ENCODE assay signal across 1 cellular context in the genomic region with DNA sequence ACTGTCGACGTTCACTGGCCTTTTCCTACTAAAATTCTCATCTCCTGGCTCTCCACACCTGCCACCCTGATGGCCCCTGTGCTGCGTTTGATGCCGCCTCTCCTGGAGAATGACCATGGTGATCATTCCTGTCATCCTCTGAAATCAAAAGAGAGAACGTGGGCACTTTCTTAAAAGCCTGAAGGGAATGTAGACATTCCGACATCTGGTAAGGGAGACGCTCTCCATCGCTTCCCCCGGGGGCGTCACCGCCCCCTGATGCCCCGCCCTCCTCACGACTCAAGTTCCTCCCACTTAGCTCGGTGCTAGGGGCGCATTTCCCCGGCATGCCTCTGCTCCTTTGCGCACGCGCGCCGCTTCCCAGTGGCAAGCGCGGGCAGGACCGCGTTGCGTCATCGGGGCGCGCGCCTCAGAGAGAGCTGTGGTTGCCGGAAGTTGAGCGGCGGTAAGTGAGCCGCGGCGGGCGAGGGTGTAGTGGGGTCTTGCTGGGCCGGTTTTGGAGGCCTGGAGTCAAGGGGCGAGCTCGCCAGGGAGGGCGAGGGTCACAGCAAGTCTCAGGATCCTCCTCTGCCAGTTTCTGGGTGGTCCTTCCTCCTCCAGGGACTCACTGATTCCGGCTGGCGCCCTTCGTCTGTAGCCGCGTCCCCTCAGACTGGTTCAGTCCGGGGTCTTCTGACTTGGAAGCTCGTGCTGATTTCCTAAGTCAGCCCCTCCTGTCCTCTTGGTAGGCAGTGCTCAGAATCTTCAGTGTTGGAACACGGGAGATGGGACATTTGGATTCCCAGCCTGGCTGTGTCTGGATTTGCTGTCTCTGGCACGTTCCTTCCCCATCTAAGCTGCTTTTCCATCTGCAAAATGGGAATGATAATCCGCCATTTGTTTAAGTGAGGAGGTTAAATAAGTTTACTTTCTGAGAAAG.
TF ChIP-seq lines count a peak whose summit lies in the region.

A gene with protein sequence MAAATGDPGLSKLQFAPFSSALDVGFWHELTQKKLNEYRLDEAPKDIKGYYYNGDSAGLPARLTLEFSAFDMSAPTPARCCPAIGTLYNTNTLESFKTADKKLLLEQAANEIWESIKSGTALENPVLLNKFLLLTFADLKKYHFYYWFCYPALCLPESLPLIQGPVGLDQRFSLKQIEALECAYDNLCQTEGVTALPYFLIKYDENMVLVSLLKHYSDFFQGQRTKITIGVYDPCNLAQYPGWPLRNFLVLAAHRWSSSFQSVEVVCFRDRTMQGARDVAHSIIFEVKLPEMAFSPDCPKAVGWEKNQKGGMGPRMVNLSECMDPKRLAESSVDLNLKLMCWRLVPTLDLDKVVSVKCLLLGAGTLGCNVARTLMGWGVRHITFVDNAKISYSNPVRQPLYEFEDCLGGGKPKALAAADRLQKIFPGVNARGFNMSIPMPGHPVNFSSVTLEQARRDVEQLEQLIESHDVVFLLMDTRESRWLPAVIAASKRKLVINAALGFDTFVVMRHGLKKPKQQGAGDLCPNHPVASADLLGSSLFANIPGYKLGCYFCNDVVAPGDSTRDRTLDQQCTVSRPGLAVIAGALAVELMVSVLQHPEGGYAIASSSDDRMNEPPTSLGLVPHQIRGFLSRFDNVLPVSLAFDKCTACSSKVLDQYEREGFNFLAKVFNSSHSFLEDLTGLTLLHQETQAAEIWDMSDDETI (plus strand): TSS at position 412 of the 919 bp plus-strand sequence. CDS start 26,299 bp downstream, outside the sequence.

TF ChIP-seq in K562, 482 proteins besides CTCF, POLR2A, EP300 and RAD21 (continued from another document and continues in another):
- 0 out of 2 replicates have a peak, but pooled peaks have one; percentile 33 for TF ChIP-seq ZBTB17 (CRISPR knock-in tag; IDR thresholded peaks at IDR 0.05)
- peak; percentile 45 for TF ChIP-seq L3MBTL2 (IDR thresholded peaks at IDR 0.05)
- TF ChIP-seq, protein P1, sequence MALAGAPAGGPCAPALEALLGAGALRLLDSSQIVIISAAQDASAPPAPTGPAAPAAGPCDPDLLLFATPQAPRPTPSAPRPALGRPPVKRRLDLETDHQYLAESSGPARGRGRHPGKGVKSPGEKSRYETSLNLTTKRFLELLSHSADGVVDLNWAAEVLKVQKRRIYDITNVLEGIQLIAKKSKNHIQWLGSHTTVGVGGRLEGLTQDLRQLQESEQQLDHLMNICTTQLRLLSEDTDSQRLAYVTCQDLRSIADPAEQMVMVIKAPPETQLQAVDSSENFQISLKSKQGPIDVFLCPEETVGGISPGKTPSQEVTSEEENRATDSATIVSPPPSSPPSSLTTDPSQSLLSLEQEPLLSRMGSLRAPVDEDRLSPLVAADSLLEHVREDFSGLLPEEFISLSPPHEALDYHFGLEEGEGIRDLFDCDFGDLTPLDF (CRISPR knock-in tag; IDR thresholded peaks at IDR 0.05): peak; percentile 61; the same call in 1 of the 2 replicates
- TF ChIP-seq, protein P2, sequence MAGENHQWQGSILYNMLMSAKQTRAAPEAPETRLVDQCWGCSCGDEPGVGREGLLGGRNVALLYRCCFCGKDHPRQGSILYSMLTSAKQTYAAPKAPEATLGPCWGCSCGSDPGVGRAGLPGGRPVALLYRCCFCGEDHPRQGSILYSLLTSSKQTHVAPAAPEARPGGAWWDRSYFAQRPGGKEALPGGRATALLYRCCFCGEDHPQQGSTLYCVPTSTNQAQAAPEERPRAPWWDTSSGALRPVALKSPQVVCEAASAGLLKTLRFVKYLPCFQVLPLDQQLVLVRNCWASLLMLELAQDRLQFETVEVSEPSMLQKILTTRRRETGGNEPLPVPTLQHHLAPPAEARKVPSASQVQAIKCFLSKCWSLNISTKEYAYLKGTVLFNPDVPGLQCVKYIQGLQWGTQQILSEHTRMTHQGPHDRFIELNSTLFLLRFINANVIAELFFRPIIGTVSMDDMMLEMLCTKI (IDR thresholded peaks at IDR 0.05; ENCODE audit: partially characterized antibody): no peak
- TF ChIP-seq YY1 (IDR thresholded peaks at IDR 0.05; ENCODE audit: borderline replicate concordance in 1 of 3, control insufficient read depth in 1 of 3, extremely low read depth in 1 of 3, insufficient read depth in 3 of 3, insufficient read length in 1 of 3, insufficient replicate concordance in 2 of 3, low read depth in 1 of 3, low read length in 2 of 3): peak in 2 of 3 experiments; percentile 10 to 18
- no peak for TF ChIP-seq ZNF140 (CRISPR knock-in tag; IDR thresholded peaks at IDR 0.05)
- no peak for TF ChIP-seq SAFB2 (IDR thresholded peaks at IDR 0.05; ENCODE audit: borderline replicate concordance, low read depth, low read length, severe bottlenecking)
- TF ChIP-seq, protein P3, sequence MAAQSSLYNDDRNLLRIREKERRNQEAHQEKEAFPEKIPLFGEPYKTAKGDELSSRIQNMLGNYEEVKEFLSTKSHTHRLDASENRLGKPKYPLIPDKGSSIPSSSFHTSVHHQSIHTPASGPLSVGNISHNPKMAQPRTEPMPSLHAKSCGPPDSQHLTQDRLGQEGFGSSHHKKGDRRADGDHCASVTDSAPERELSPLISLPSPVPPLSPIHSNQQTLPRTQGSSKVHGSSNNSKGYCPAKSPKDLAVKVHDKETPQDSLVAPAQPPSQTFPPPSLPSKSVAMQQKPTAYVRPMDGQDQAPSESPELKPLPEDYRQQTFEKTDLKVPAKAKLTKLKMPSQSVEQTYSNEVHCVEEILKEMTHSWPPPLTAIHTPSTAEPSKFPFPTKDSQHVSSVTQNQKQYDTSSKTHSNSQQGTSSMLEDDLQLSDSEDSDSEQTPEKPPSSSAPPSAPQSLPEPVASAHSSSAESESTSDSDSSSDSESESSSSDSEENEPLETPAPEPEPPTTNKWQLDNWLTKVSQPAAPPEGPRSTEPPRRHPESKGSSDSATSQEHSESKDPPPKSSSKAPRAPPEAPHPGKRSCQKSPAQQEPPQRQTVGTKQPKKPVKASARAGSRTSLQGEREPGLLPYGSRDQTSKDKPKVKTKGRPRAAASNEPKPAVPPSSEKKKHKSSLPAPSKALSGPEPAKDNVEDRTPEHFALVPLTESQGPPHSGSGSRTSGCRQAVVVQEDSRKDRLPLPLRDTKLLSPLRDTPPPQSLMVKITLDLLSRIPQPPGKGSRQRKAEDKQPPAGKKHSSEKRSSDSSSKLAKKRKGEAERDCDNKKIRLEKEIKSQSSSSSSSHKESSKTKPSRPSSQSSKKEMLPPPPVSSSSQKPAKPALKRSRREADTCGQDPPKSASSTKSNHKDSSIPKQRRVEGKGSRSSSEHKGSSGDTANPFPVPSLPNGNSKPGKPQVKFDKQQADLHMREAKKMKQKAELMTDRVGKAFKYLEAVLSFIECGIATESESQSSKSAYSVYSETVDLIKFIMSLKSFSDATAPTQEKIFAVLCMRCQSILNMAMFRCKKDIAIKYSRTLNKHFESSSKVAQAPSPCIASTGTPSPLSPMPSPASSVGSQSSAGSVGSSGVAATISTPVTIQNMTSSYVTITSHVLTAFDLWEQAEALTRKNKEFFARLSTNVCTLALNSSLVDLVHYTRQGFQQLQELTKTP (IDR thresholded peaks at IDR 0.05; ENCODE audit: low read depth in 1 of 2, partially characterized antibody in 2 of 2): no peak
- TF ChIP-seq TBP (optimal IDR thresholded peaks at IDR 0.05; ENCODE audit: low read depth, low read length): peak; percentile 79
- TF ChIP-seq, protein P4, sequence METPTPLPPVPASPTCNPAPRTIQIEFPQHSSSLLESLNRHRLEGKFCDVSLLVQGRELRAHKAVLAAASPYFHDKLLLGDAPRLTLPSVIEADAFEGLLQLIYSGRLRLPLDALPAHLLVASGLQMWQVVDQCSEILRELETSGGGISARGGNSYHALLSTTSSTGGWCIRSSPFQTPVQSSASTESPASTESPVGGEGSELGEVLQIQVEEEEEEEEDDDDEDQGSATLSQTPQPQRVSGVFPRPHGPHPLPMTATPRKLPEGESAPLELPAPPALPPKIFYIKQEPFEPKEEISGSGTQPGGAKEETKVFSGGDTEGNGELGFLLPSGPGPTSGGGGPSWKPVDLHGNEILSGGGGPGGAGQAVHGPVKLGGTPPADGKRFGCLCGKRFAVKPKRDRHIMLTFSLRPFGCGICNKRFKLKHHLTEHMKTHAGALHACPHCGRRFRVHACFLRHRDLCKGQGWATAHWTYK (CRISPR knock-in tag; IDR thresholded peaks at IDR 0.05): peak; percentile 71; the same call in 1 of the 2 replicates
- no peak for TF ChIP-seq MTF1 (CRISPR knock-in tag; IDR thresholded peaks at IDR 0.05; ENCODE audit: borderline replicate concordance)
- TF ChIP-seq, protein P5, sequence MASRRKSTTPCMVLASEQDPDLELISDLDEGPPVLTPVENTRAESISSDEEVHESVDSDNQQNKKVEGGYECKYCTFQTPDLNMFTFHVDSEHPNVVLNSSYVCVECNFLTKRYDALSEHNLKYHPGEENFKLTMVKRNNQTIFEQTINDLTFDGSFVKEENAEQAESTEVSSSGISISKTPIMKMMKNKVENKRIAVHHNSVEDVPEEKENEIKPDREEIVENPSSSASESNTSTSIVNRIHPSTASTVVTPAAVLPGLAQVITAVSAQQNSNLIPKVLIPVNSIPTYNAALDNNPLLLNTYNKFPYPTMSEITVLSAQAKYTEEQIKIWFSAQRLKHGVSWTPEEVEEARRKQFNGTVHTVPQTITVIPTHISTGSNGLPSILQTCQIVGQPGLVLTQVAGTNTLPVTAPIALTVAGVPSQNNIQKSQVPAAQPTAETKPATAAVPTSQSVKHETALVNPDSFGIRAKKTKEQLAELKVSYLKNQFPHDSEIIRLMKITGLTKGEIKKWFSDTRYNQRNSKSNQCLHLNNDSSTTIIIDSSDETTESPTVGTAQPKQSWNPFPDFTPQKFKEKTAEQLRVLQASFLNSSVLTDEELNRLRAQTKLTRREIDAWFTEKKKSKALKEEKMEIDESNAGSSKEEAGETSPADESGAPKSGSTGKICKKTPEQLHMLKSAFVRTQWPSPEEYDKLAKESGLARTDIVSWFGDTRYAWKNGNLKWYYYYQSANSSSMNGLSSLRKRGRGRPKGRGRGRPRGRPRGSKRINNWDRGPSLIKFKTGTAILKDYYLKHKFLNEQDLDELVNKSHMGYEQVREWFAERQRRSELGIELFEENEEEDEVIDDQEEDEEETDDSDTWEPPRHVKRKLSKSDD (conservative IDR thresholded peaks at IDR 0.05; ENCODE audit: low read length): no peak
- no peak for TF ChIP-seq FOXP1 (CRISPR knock-in tag; IDR thresholded peaks at IDR 0.05)
- peak; percentile 83 for TF ChIP-seq TAF1 (IDR thresholded peaks at IDR 0.05; ENCODE audit: control insufficient read depth, extremely low read depth, insufficient read depth, low read length, severe bottlenecking)
- TF ChIP-seq TAL1 (IDR thresholded peaks at IDR 0.05): no peak
- no peak; the same call in 1 of the 2 replicates for TF ChIP-seq ZNF263 (CRISPR knock-in tag; IDR thresholded peaks at IDR 0.05; ENCODE audit: borderline replicate concordance)
- TF ChIP-seq, protein P6, sequence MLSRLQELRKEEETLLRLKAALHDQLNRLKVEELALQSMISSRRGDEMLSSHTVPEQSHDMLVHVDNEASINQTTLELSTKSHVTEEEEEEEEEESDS (CRISPR knock-in tag; IDR thresholded peaks at IDR 0.05): no peak
- no peak for TF ChIP-seq PHTF2 (CRISPR knock-in tag; IDR thresholded peaks at IDR 0.05)
- TF ChIP-seq, protein P7, sequence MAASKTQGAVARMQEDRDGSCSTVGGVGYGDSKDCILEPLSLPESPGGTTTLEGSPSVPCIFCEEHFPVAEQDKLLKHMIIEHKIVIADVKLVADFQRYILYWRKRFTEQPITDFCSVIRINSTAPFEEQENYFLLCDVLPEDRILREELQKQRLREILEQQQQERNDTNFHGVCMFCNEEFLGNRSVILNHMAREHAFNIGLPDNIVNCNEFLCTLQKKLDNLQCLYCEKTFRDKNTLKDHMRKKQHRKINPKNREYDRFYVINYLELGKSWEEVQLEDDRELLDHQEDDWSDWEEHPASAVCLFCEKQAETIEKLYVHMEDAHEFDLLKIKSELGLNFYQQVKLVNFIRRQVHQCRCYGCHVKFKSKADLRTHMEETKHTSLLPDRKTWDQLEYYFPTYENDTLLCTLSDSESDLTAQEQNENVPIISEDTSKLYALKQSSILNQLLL (CRISPR knock-in tag; IDR thresholded peaks at IDR 0.05; ENCODE audit: borderline replicate concordance): no peak
- peak; percentile 93 for TF ChIP-seq MEIS2 (IDR thresholded peaks at IDR 0.05; ENCODE audit: partially characterized antibody)
- TF ChIP-seq, protein P8, sequence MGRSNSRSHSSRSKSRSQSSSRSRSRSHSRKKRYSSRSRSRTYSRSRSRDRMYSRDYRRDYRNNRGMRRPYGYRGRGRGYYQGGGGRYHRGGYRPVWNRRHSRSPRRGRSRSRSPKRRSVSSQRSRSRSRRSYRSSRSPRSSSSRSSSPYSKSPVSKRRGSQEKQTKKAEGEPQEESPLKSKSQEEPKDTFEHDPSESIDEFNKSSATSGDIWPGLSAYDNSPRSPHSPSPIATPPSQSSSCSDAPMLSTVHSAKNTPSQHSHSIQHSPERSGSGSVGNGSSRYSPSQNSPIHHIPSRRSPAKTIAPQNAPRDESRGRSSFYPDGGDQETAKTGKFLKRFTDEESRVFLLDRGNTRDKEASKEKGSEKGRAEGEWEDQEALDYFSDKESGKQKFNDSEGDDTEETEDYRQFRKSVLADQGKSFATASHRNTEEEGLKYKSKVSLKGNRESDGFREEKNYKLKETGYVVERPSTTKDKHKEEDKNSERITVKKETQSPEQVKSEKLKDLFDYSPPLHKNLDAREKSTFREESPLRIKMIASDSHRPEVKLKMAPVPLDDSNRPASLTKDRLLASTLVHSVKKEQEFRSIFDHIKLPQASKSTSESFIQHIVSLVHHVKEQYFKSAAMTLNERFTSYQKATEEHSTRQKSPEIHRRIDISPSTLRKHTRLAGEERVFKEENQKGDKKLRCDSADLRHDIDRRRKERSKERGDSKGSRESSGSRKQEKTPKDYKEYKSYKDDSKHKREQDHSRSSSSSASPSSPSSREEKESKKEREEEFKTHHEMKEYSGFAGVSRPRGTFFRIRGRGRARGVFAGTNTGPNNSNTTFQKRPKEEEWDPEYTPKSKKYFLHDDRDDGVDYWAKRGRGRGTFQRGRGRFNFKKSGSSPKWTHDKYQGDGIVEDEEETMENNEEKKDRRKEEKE (IDR thresholded peaks at IDR 0.05; ENCODE audit: borderline replicate concordance in 1 of 2, control insufficient read depth in 1 of 2, low read depth in 2 of 2, low read length in 1 of 2): no peak
- TF ChIP-seq, protein P9, sequence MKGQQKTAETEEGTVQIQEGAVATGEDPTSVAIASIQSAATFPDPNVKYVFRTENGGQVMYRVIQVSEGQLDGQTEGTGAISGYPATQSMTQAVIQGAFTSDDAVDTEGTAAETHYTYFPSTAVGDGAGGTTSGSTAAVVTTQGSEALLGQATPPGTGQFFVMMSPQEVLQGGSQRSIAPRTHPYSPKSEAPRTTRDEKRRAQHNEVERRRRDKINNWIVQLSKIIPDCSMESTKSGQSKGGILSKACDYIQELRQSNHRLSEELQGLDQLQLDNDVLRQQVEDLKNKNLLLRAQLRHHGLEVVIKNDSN (CRISPR knock-in tag; IDR thresholded peaks at IDR 0.05): no peak; the same call in 1 of the 2 replicates
- peak; percentile 98 for TF ChIP-seq NRF1 (conservative IDR thresholded peaks at IDR 0.05 in 1 of 2, IDR thresholded peaks at IDR 0.05 in 1 of 2)
- no peak for TF ChIP-seq STAT5A (IDR thresholded peaks at IDR 0.05; ENCODE audit: borderline replicate concordance, low read length)
- no peak for TF ChIP-seq ZC3H8 (IDR thresholded peaks at IDR 0.05)
- TF ChIP-seq, protein P10, sequence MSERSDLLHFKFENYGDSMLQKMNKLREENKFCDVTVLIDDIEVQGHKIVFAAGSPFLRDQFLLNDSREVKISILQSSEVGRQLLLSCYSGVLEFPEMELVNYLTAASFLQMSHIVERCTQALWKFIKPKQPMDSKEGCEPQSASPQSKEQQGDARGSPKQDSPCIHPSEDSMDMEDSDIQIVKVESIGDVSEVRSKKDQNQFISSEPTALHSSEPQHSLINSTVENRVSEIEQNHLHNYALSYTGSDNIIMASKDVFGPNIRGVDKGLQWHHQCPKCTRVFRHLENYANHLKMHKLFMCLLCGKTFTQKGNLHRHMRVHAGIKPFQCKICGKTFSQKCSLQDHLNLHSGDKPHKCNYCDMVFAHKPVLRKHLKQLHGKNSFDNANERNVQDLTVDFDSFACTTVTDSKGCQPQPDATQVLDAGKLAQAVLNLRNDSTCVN (CRISPR knock-in tag; IDR thresholded peaks at IDR 0.05): no peak
- no peak for TF ChIP-seq PTRF (tag; IDR thresholded peaks at IDR 0.05)
